ENCODE assay signal across 16 cellular contexts in the genomic region with DNA sequence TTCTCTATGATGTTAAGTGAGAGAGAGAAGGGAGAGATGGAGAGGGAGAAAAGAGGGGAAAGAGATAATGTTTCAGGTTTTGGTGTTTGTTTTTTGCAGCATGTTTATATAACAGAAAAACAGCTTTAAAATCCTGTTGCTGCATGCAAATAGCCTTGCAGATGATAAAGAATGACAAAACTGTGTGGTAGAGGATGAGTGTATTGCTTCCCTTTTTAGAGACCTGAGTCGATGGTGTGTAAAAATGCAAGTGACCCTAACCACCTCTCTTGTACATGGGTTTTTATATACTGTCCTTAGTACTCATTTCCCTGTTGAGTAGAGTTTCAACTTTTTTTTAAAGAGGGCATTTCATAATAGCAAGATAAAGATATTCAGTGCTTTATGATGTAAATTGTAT.
DNase-seq lines count a peak whose midpoint lies in the region; ATAC-seq and TF ChIP-seq lines count a peak whose summit lies in the region.
"Had no signal": no experiment of that assay in that cellular context is flagged by ENCODE, and none has a peak within 500 bp of the region (broad histone marks: within the 10 kb centered on the region; RNA-seq: fewer than 3 reads in every experiment).

No MANE protein-coding gene starts in this region.

- no peaks in the 10 kb centered on the region for H3K27me3 ChIP-seq in gastrocnemius medialis
- H3K27me3 ChIP-seq: breast epithelium had no signal

- no peak for TF ChIP-seq CTCF in HFFc6 (IDR thresholded peaks at IDR 0.05)
- no peak for TF ChIP-seq CTCF in gastrocnemius medialis (IDR thresholded peaks at IDR 0.05 in 4 of 5, conservative IDR thresholded peaks at IDR 0.05 in 1 of 5)

- H3K36me3 ChIP-seq in gastrocnemius medialis: no peaks in the 10 kb centered on the region
- H3K36me3 ChIP-seq: breast epithelium, WERI-Rb-1 had no signal

- no peak overlapping the region for H3K27ac Mint-ChIP-seq in HFFc6
- H3K27ac Mint-ChIP-seq: activated CD8-positive, alpha-beta memory T cell treated with anti-CD3 and anti-CD28 coated beads, Interleukin-2, amount 10 ng/mL, durations not matched to agents 7 days and 5 days; activated naive CD4-positive, alpha-beta T cell treated with anti-CD3 and anti-CD28 coated beads, Interleukin-2, amount 10 ng/mL, durations not matched to agents 7 days and 5 days had no signal

- no peak overlapping the region for H3K4me3 ChIP-seq in gastrocnemius medialis
- H3K4me3 ChIP-seq: breast epithelium had no signal

- no peaks in the 10 kb centered on the region for H3K9me3 Mint-ChIP-seq in HFFc6
- H3K9me3 Mint-ChIP-seq: activated naive CD4-positive, alpha-beta T cell treated with anti-CD3 and anti-CD28 coated beads, Interleukin-2, amount 10 ng/mL, durations not matched to agents 7 days and 5 days had no signal

- no peaks in the 10 kb centered on the region; the same call in 1 of the 2 replicates for H3K27me3 Mint-ChIP-seq in HFFc6 (ENCODE audit: insufficient read depth)
- H3K27me3 Mint-ChIP-seq: activated naive CD4-positive, alpha-beta T cell treated with anti-CD3 and anti-CD28 coated beads, Interleukin-2, amount 10 ng/mL, durations not matched to agents 7 days and 5 days had no signal

- intact Hi-C loops in gastrocnemius medialis (cut with DNase I; ENCODE audit: low total_unique reads): loop anchor here (5.0 to 10.0 kb wide), 4 partner anchors 129 to 1747 kb away; a partner anchor contains a TSS

- H3K4me1 ChIP-seq in gastrocnemius medialis: peaks cover 3 to 20% of the 10 kb centered on the region in 2 donors
- H3K4me1 ChIP-seq: breast epithelium had no signal

- no peaks in the 10 kb centered on the region for H3K36me3 Mint-ChIP-seq in HFFc6 (ENCODE audit: low read depth)
- H3K36me3 Mint-ChIP-seq: activated CD8-positive, alpha-beta memory T cell treated with anti-CD3 and anti-CD28 coated beads, Interleukin-2, amount 10 ng/mL, durations not matched to agents 7 days and 5 days; activated naive CD4-positive, alpha-beta T cell treated with anti-CD3 and anti-CD28 coated beads, Interleukin-2, amount 10 ng/mL, durations not matched to agents 7 days and 5 days had no signal

- H3K4me1 Mint-ChIP-seq in HFFc6 (ENCODE audit: low read depth): peaks cover 12% of the 10 kb centered on the region
- H3K4me1 Mint-ChIP-seq: activated CD8-positive, alpha-beta memory T cell treated with anti-CD3 and anti-CD28 coated beads, Interleukin-2, amount 10 ng/mL, durations not matched to agents 7 days and 5 days; activated naive CD4-positive, alpha-beta T cell treated with anti-CD3 and anti-CD28 coated beads, Interleukin-2, amount 10 ng/mL, durations not matched to agents 7 days and 5 days had no signal

- no peak overlapping the region for H3K4me3 Mint-ChIP-seq in HFFc6
- H3K4me3 Mint-ChIP-seq: activated CD8-positive, alpha-beta memory T cell treated with anti-CD3 and anti-CD28 coated beads, Interleukin-2, amount 10 ng/mL, durations not matched to agents 7 days and 5 days; activated naive CD4-positive, alpha-beta T cell treated with anti-CD3 and anti-CD28 coated beads, Interleukin-2, amount 10 ng/mL, durations not matched to agents 7 days and 5 days had no signal

- H3K27ac ChIP-seq in gastrocnemius medialis: no peak overlapping the region
- H3K27ac ChIP-seq: breast epithelium, WERI-Rb-1 had no signal

- DNase-seq in NCI-H2227 (lab: John Stamatoyannopoulos, UW; ENCODE audit: unreplicated experiment): no peak
- no peak for DNase-seq in HFFc6
- DNase-seq in gastrocnemius medialis: no peak
- DNase-seq in DMS114 treated with DMSO at 0.1 percent for 48 hours (lab: John Stamatoyannopoulos, UW; ENCODE audit: unreplicated experiment): no peak
- DNase-seq: activated CD8-positive, alpha-beta memory T cell treated with anti-CD3 and anti-CD28 coated beads, Interleukin-2, amount 10 ng/mL, durations not matched to agents 7 days and 5 days; activated naive CD4-positive, alpha-beta T cell treated with anti-CD3 and anti-CD28 coated beads, Interleukin-2, amount 10 ng/mL, durations not matched to agents 7 days and 5 days; DMS 273 treated with DMSO at 0.1 percent for 48 hours; effector CD4-positive, alpha-beta T cell; mesenchymal stem cell; MM.1S; WERI-Rb-1 had no signal

- in situ Hi-C loops in gastrocnemius medialis (cut with MboI; ENCODE audit: low sequenced_read_pairs in 4 of 4): loop anchor here (5.0 to 25.0 kb wide), 5 partner anchors 434 to 1734 kb away; no protein-coding TSS in a partner anchor

- ATAC-seq in GM18519 (IDR thresholded peaks at IDR 0.05; ENCODE audit: low FRiP score, unreplicated experiment): peak; percentile 92
- ATAC-seq in GM21367 (IDR thresholded peaks at IDR 0.05; ENCODE audit: unreplicated experiment): peak; percentile 77
- peak; percentile 86 for ATAC-seq in HG02973 (IDR thresholded peaks at IDR 0.05; ENCODE audit: unreplicated experiment)
- peak; percentile 95 for ATAC-seq in HG03565 (IDR thresholded peaks at IDR 0.05; ENCODE audit: unreplicated experiment)
- no peak for ATAC-seq in gastrocnemius medialis
- ATAC-seq: activated CD8-positive, alpha-beta memory T cell treated with anti-CD3 and anti-CD28 coated beads, Interleukin-2, amount 10 ng/mL, durations not matched to agents 7 days and 5 days had no signal

- TF ChIP-seq POLR2A in gastrocnemius medialis (IDR thresholded peaks at IDR 0.05): no peak

- no peaks in the 10 kb centered on the region for H3K9me3 ChIP-seq in gastrocnemius medialis
- H3K9me3 ChIP-seq: breast epithelium had no signal

Comparison
In these comparisons a context has a peak if more than half of its experiments do, and no peak if none do; other contexts are left out.
1. ATAC-seq: peak in GM18519 (single experiment), GM21367 (single experiment), HG02973 (single experiment) and HG03565 (single experiment); none in gastrocnemius medialis (0 of 2).